In genomic region chr5:115050860-115051259, GRCh38 we compare ENCODE assay signal across 26 cellular contexts.
"Had no signal": no experiment of that assay in that cellular context is flagged by ENCODE, and none has a peak within 500 bp of the region (broad histone marks: within the 10 kb centered on the region; RNA-seq: fewer than 3 reads in every experiment).

No MANE protein-coding gene starts in this region.

- FAIRE-seq: astrocyte had no signal

- H3K4me1 Mint-ChIP-seq: activated naive CD8-positive, alpha-beta T cell treated with anti-CD3 and anti-CD28 coated beads for 36 hours; nephron; T-helper 17 cell had no signal

- H3K27me3 ChIP-seq: dorsolateral prefrontal cortex, foreskin keratinocyte, heart left ventricle, tibial nerve had no signal

- ATAC-seq: activated CD4-positive, CD25-positive, alpha-beta regulatory T cell treated with anti-CD3 and anti-CD28 coated beads, Interleukin-2, amount 50 U/mL, for 24 hours; foreskin keratinocyte; heart left ventricle; T-helper 17 cell had no signal

- H3K4me3 ChIP-seq: coronary artery, dorsolateral prefrontal cortex, heart left ventricle, left ventricle myocardium inferior, spleen, tibial nerve had no signal

- H3K36me3 Mint-ChIP-seq: activated naive CD8-positive, alpha-beta T cell treated with anti-CD3 and anti-CD28 coated beads for 36 hours had no signal

- H3K9me3 ChIP-seq: heart left ventricle, left ventricle myocardium inferior, tibial nerve had no signal

- DNase-seq: activated CD4-positive, alpha-beta T cell treated with anti-CD3 and anti-CD28 coated beads for 48 hours; activated CD4-positive, alpha-beta T cell treated with anti-CD3 and anti-CD28 coated beads, Interleukin-2, amount 50 U/mL, for 48 hours; activated CD8-positive, alpha-beta memory T cell treated with anti-CD3 and anti-CD28 coated beads, Interleukin-2, amount 50 U/mL, for 4 hours; activated effector memory CD4-positive, alpha-beta T cell treated with anti-CD3 and anti-CD28 coated beads, Interleukin-2, amount 50 U/mL, for 16 hours; activated naive CD4-positive, alpha-beta T cell treated with anti-CD3 and anti-CD28 coated beads for 36 hours; activated naive CD8-positive, alpha-beta T cell treated with anti-CD3 and anti-CD28 coated beads for 36 hours; activated T-cell treated with anti-CD3 and anti-CD28 coated beads, Interleukin-2, amount 50 U/mL, for 1 hour; amniotic stem cell; dorsolateral prefrontal cortex; effector memory CD4-positive, alpha-beta T cell; foreskin keratinocyte; heart left ventricle; kidney glomerular epithelial cell; left ventricle myocardium inferior; mammary epithelial cell; spleen; stimulated activated naive CD4-positive, alpha-beta T cell; T-helper 17 cell; T1000; WERI-Rb-1 had no signal

- H3K4me3 Mint-ChIP-seq: activated naive CD4-positive, alpha-beta T cell treated with anti-CD3 and anti-CD28 coated beads for 36 hours; activated naive CD8-positive, alpha-beta T cell treated with anti-CD3 and anti-CD28 coated beads for 36 hours; activated T-helper 1 cell treated with anti-CD3 and anti-CD28 coated beads, Interleukin-12 subunit alpha, Interleukin-12 subunit beta, Interleukin-2, Interleukin-4 antibody, amounts not matched to agents 30 ng/mL and 10 ng/mL and 1 ng/mL, durations not matched to agents 14 hours and 24 hours and 36 hours; nephron; T-helper 17 cell had no signal

- H3K36me3 ChIP-seq: heart left ventricle, left ventricle myocardium inferior, spleen, tibial nerve, WERI-Rb-1 had no signal

- H3K9me3 Mint-ChIP-seq: activated naive CD8-positive, alpha-beta T cell treated with anti-CD3 and anti-CD28 coated beads for 36 hours; activated T-helper 1 cell treated with anti-CD3 and anti-CD28 coated beads, Interleukin-12 subunit alpha, Interleukin-12 subunit beta, Interleukin-2, Interleukin-4 antibody, amounts not matched to agents 30 ng/mL and 10 ng/mL and 1 ng/mL, durations not matched to agents 14 hours and 24 hours and 36 hours; nephron had no signal

- H3K27ac Mint-ChIP-seq: activated naive CD4-positive, alpha-beta T cell treated with anti-CD3 and anti-CD28 coated beads for 36 hours; activated naive CD8-positive, alpha-beta T cell treated with anti-CD3 and anti-CD28 coated beads for 36 hours; activated T-helper 1 cell treated with anti-CD3 and anti-CD28 coated beads, Interleukin-12 subunit alpha, Interleukin-12 subunit beta, Interleukin-2, Interleukin-4 antibody, amounts not matched to agents 30 ng/mL and 10 ng/mL and 1 ng/mL, durations not matched to agents 14 hours and 24 hours and 36 hours; nephron; T-helper 17 cell had no signal

- H3K27me3 Mint-ChIP-seq: T-helper 17 cell had no signal

- H3K27ac ChIP-seq: coronary artery, dorsolateral prefrontal cortex, foreskin keratinocyte, heart left ventricle, left ventricle myocardium inferior, spleen, tibial nerve, WERI-Rb-1 had no signal

- H3K4me1 ChIP-seq: foreskin keratinocyte, heart left ventricle, left ventricle myocardium inferior, spleen, tibial nerve had no signal
